Comparison of ENCODE assay signal across 27 cellular contexts in genomic region chr4:133668061-133668851, GRCh38.
DNase-seq lines count a peak whose midpoint lies in the region; ATAC-seq, FAIRE-seq and TF ChIP-seq lines count a peak whose summit lies in the region.
"Had no signal": no experiment of that assay in that cellular context is flagged by ENCODE, and none has a peak within 500 bp of the region (broad histone marks: within the 10 kb centered on the region; RNA-seq: fewer than 3 reads in every experiment).

No MANE protein-coding gene starts in this region.

- no peak for TF ChIP-seq EP300 in K562 (IDR thresholded peaks at IDR 0.05; ENCODE audit: low read length)

- ATAC-seq in K562 = peak; percentile 71
- ATAC-seq in stimulated activated naive CD8-positive, alpha-beta T cell treated with anti-CD3 and anti-CD28 coated beads, Interleukin-15, amount 100 ng/mL, for 72 hours = no peak
- no peak for ATAC-seq in GM19455 (IDR thresholded peaks at IDR 0.05; ENCODE audit: unreplicated experiment)

- no peaks in the 10 kb centered on the region for H3K9me1 ChIP-seq in K562 (ENCODE audit: control insufficient read depth, insufficient read depth, low read length)

- no peaks in the 10 kb centered on the region for H3K36me3 ChIP-seq in K562 (ENCODE audit: control insufficient read depth, insufficient read depth, low read length)
- H3K36me3 ChIP-seq: upper lobe of left lung had no signal

- CTCF ChIA-PET in K562 (lab: Yijun Ruan, JAX; ENCODE audit: low intra/inter-chr PET ratio) = no interaction called here

- peak overlapping the region; percentile 68 for H2AFZ ChIP-seq in K562 (ENCODE audit: low read depth, low read length)
- H2AFZ ChIP-seq: GM23248 had no signal

- no peaks in the 10 kb centered on the region for H3K36me3 Mint-ChIP-seq in progenitor cell of endocrine pancreas (ENCODE audit: insufficient read depth)
- H3K36me3 Mint-ChIP-seq: activated CD4-positive, alpha-beta memory T cell treated with anti-CD3 and anti-CD28 coated beads for 36 hours; activated naive CD8-positive, alpha-beta T cell; CD4-positive, CD25-positive, alpha-beta regulatory T cell had no signal

- H4K20me1 ChIP-seq in K562 (replicated peaks; ENCODE audit: control insufficient read depth, insufficient read depth, low read length) = no peaks in the 10 kb centered on the region

- no peak for TF ChIP-seq POLR2A in K562 (conservative IDR thresholded peaks at IDR 0.05)

- H3K4me1 ChIP-seq in K562 (replicated peaks in 1 of 2; ENCODE audit: control insufficient read depth in 2 of 2, insufficient read depth in 2 of 2, low read length in 2 of 2) = no peaks in the 10 kb centered on the region; a peak in 1 of 5 replicates
- H3K4me1 ChIP-seq: upper lobe of left lung had no signal

- TF ChIP-seq RAD21 in K562 (CRISPR knock-in tag; conservative IDR thresholded peaks at IDR 0.05 in 1 of 2, IDR thresholded peaks at IDR 0.05 in 1 of 2) = no peak

- in situ Hi-C loops in K562 (cut with MboI) = no loop called here

- no peaks in the 10 kb centered on the region for H3K9me3 ChIP-seq in K562 (replicated peaks; ENCODE audit: control insufficient read depth, insufficient read depth, low read depth, low read length)
- H3K9me3 ChIP-seq: upper lobe of left lung had no signal

- no peaks in the 10 kb centered on the region for H3K79me2 ChIP-seq in K562 (ENCODE audit: control insufficient read depth, insufficient read depth, low read length)

- H3K27me3 Mint-ChIP-seq in progenitor cell of endocrine pancreas = no peaks in the 10 kb centered on the region
- no peaks in the 10 kb centered on the region for H3K27me3 Mint-ChIP-seq in stimulated activated naive CD8-positive, alpha-beta T cell treated with anti-CD3 and anti-CD28 coated beads, Interleukin-15, amount 100 ng/mL, for 72 hours
- H3K27me3 Mint-ChIP-seq: activated CD4-positive, alpha-beta memory T cell treated with anti-CD3 and anti-CD28 coated beads for 36 hours; activated naive CD8-positive, alpha-beta T cell; CD4-positive, CD25-positive, alpha-beta regulatory T cell; dendritic cell treated with granulocyte-macrophage colony-stimulating factor and Interleukin-4, amounts not matched to agents 40 ng/mL and 50 ng/mL, for 4 days had no signal

- intact Hi-C loops in K562 (cut with micrococcal nuclease) = no loop called here

- H3K27ac Mint-ChIP-seq in progenitor cell of endocrine pancreas = peak overlapping the region; percentile 23
- no peak overlapping the region for H3K27ac Mint-ChIP-seq in stimulated activated naive CD8-positive, alpha-beta T cell treated with anti-CD3 and anti-CD28 coated beads, Interleukin-15, amount 100 ng/mL, for 72 hours
- H3K27ac Mint-ChIP-seq: activated CD4-positive, alpha-beta memory T cell treated with anti-CD3 and anti-CD28 coated beads for 36 hours; activated naive CD8-positive, alpha-beta T cell; CD4-positive, CD25-positive, alpha-beta regulatory T cell; dendritic cell treated with granulocyte-macrophage colony-stimulating factor and Interleukin-4, amounts not matched to agents 40 ng/mL and 50 ng/mL, for 4 days had no signal

- H3K4me3 ChIP-seq in K562 = no peak overlapping the region
- H3K4me3 ChIP-seq: GM23248, upper lobe of left lung had no signal

- TF ChIP-seq CTCF in K562 (IDR thresholded peaks at IDR 0.05 in 2 of 3, conservative IDR thresholded peaks at IDR 0.05 in 1 of 3; ENCODE audit: insufficient read depth in 2 of 3, low read depth in 1 of 3, low read length in 3 of 3) (no peak), progenitor cell of endocrine pancreas (IDR thresholded peaks at IDR 0.05; ENCODE audit: unreplicated experiment) (no peak)

- FAIRE-seq in K562 (lab: Jason Lieb, UNC) = no peak
- FAIRE-seq: astrocyte, D721Med, G401.6, small intestine had no signal

- peak overlapping the region in 1 of 2 experiments; percentile 32; a peak in 2 of 4 replicates for H3K9ac ChIP-seq in K562 (ENCODE audit: insufficient read depth in 1 of 2, low read depth in 2 of 2, low read length in 2 of 2)
- H3K9ac ChIP-seq: GM23248 had no signal

- no peaks in the 10 kb centered on the region for H3K27me3 ChIP-seq in K562 (ENCODE audit: control insufficient read depth in 2 of 2, insufficient read depth in 2 of 2, low read length in 2 of 2)
- H3K27me3 ChIP-seq: upper lobe of left lung had no signal

- H3K4me2 ChIP-seq in K562 (ENCODE audit: insufficient read depth, low read length) = peak overlapping the region; percentile 7; the same call in 1 of the 2 replicates

- H3K9me3 Mint-ChIP-seq in progenitor cell of endocrine pancreas (ENCODE audit: low read depth) = no peaks in the 10 kb centered on the region
- H3K9me3 Mint-ChIP-seq in stimulated activated naive CD8-positive, alpha-beta T cell treated with anti-CD3 and anti-CD28 coated beads, Interleukin-15, amount 100 ng/mL, for 72 hours = no peaks in the 10 kb centered on the region
- H3K9me3 Mint-ChIP-seq: dendritic cell treated with granulocyte-macrophage colony-stimulating factor and Interleukin-4, amounts not matched to agents 40 ng/mL and 50 ng/mL, for 4 days had no signal

- no TSS peak for BruUV-seq in K562 (replicated peaks; lab: Mats Ljungman, UMichigan)

- H3K27ac ChIP-seq in K562 (ENCODE audit: extremely low read depth, low read depth, low read length) = no peak overlapping the region
- H3K27ac ChIP-seq: 22Rv1, GM23248, upper lobe of left lung had no signal

- H3K4me3 Mint-ChIP-seq in progenitor cell of endocrine pancreas (ENCODE audit: low read depth) = no peak overlapping the region
- no peak overlapping the region for H3K4me3 Mint-ChIP-seq in stimulated activated naive CD8-positive, alpha-beta T cell treated with anti-CD3 and anti-CD28 coated beads, Interleukin-15, amount 100 ng/mL, for 72 hours
- H3K4me3 Mint-ChIP-seq: activated CD4-positive, alpha-beta memory T cell treated with anti-CD3 and anti-CD28 coated beads for 36 hours; activated naive CD8-positive, alpha-beta T cell; CD4-positive, CD25-positive, alpha-beta regulatory T cell; dendritic cell treated with granulocyte-macrophage colony-stimulating factor and Interleukin-4, amounts not matched to agents 40 ng/mL and 50 ng/mL, for 4 days had no signal

- DNase-seq in NCI-H2107 treated with DMSO at 0.1 percent for 48 hours (lab: John Stamatoyannopoulos, UW; ENCODE audit: unreplicated experiment) (peak; percentile 34), NCI-H2107 (lab: John Stamatoyannopoulos, UW) (no peak), NCI-H82 treated with DMSO at 0.1 percent for 48 hours (lab: John Stamatoyannopoulos, UW; ENCODE audit: unreplicated experiment) (peak; percentile 5), K562 (ENCODE audit: extremely low read depth in 1 of 4, low spot score in 3 of 4) (peak in 1 of 4 experiments; percentile 15), progenitor cell of endocrine pancreas (ENCODE audit: low spot score, unreplicated experiment) (no peak), ecto neural progenitor cell (ENCODE audit: low spot score) (no peak)
- DNase-seq in stimulated activated naive CD8-positive, alpha-beta T cell treated with anti-CD3 and anti-CD28 coated beads, Interleukin-15, amount 100 ng/mL, for 72 hours = no peak
- DNase-seq: activated CD4-positive, alpha-beta memory T cell treated with anti-CD3 and anti-CD28 coated beads for 36 hours; activated CD8-positive, alpha-beta memory T cell treated with anti-CD3 and anti-CD28 coated beads, Interleukin-2, amount 50 U/mL, for 48 hours; caudate nucleus; CD4-positive, CD25-positive, alpha-beta regulatory T cell; GM23248; mammary epithelial cell; NCI-H1105; NCI-H2029; NCI-H524; small intestine; stimulated activated CD4-positive, alpha-beta T cell treated with anti-CD3 and anti-CD28 coated beads, Interleukin-2, amount 100 ng/mL, for 24 hours; T-helper 9 cell; upper lobe of left lung had no signal

- peaks cover 3% of the 10 kb centered on the region for H3K4me1 Mint-ChIP-seq in progenitor cell of endocrine pancreas (ENCODE audit: low read depth)
- no peaks in the 10 kb centered on the region for H3K4me1 Mint-ChIP-seq in stimulated activated naive CD8-positive, alpha-beta T cell treated with anti-CD3 and anti-CD28 coated beads, Interleukin-15, amount 100 ng/mL, for 72 hours
- H3K4me1 Mint-ChIP-seq: CD4-positive, CD25-positive, alpha-beta regulatory T cell had no signal

- POLR2A ChIA-PET in K562 (lab: Yijun Ruan, JAX) = no interaction called here

- WGBS in K562 (ENCODE audit: insufficient coverage, low coverage, missing lambda C conversion rate) = 5% methylated on average over 6 of the region's 6 CpGs

TF ChIP-seq in K562, 482 proteins besides CTCF, POLR2A, EP300 and RAD21 (continues in another document):
- TF ChIP-seq ZBTB49 (CRISPR knock-in tag; IDR thresholded peaks at IDR 0.05; ENCODE audit: borderline replicate concordance) (no peak), POLR2B (IDR thresholded peaks at IDR 0.05; ENCODE audit: low read depth, partially characterized antibody) (no peak), HDAC2 (IDR thresholded peaks at IDR 0.05) (no peak), HNRNPUL1 (IDR thresholded peaks at IDR 0.05; ENCODE audit: low read length) (no peak), ZNF639 (CRISPR knock-in tag; conservative IDR thresholded peaks at IDR 0.05 in 1 of 2, IDR thresholded peaks at IDR 0.05 in 1 of 2) (no peak), ZZZ3 (IDR thresholded peaks at IDR 0.05) (no peak)

Comparison
In these comparisons a context has a peak if more than half of its experiments do, and no peak if none do; other contexts are left out.
1. DNase-seq: peak in NCI-H2107 treated with DMSO at 0.1 percent for 48 hours (single experiment) and NCI-H82 treated with DMSO at 0.1 percent for 48 hours (single experiment); none in NCI-H2107 (single experiment), progenitor cell of endocrine pancreas (single experiment), ecto neural progenitor cell (single experiment) and stimulated activated naive CD8-positive, alpha-beta T cell treated with anti-CD3 and anti-CD28 coated beads, Interleukin-15, amount 100 ng/mL, for 72 hours (0 of 2).